Comparison of ENCODE assay signal across 8 cellular contexts in the genomic region with DNA sequence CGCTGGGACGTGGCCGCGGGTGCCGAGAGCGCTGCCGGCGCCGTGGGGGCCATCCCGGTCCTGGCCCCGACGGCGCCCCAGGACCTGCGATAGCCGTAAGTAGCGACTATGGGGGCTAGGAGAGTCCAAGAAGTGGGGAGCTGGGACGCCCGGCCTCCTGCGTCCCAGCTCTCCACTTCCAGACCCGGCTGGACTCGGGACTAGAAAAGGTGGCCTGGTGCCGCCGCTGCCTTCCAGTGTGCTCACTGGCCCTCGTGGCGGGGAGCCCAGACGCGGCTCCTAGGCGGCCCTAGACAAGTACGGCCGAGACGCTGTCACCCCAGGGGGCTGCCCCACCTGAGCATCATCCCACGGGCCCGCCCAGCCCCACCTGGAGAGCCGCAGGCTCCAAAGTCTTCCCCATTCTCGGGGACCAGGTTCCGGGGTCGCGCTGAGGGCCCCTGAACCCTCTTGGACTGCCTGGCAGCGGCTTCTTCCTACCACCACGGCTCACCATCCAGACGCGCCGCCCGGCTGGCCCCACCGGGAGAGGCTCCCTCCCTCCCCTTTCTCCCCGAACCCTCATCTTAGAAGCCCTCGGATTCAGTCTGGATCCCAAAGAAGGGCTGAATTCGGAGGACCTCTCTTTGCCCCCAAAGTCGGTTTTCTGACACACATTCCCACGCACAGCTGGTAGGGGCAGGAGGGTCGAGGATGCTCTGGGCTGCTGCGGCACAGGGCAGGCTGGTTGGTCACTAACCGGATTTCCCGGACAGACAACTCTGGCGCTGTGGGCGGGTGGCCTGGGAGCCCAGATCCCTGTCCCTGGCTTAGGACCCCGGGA. TPM values are rescaled to one million over a fixed set of nuclear protein-coding genes. Genes with fewer than 3 reads are reported as not detected.
DNase-seq lines count a peak whose midpoint lies in the region; ATAC-seq, FAIRE-seq and TF ChIP-seq lines count a peak whose summit lies in the region.

No MANE protein-coding gene starts in this region.

- no peak overlapping the region for H3K4ac ChIP-seq in neuronal stem cell (ENCODE audit: low read length)

- H4K91ac ChIP-seq in neuronal stem cell (ENCODE audit: low read depth, low read length, poor library complexity), result no peak overlapping the region

- H3K36me3 ChIP-seq in BLaER1 treated with 17β-estradiol and CSF1 and Interleukin-3, amounts not matched to agents 10 nM and 100 nM, result peaks cover 0 to 16% (median 9%) of the 10 kb centered on the region in 11 experiments; a peak in 6 of 22 replicates
- peaks cover 34% of the 10 kb centered on the region for H3K36me3 ChIP-seq in SK-N-MC (ENCODE audit: insufficient read depth, low read length)
- H3K36me3 ChIP-seq in neuronal stem cell (replicated peaks in 1 of 2; ENCODE audit: control insufficient read depth in 2 of 2, insufficient read depth in 2 of 2, low read length in 2 of 2), result peaks cover 0 to 26% of the 10 kb centered on the region in 2 donors

- no peak overlapping the region for H4K8ac ChIP-seq in neuronal stem cell (ENCODE audit: low read depth, low read length)

- TF ChIP-seq CTCF in fibroblast of pulmonary artery (IDR thresholded peaks at IDR 0.05; ENCODE audit: low read length, missing control alignments), result no peak

- H4K20me1 ChIP-seq in BLaER1 treated with 17β-estradiol and CSF1 and Interleukin-3, amounts not matched to agents 10 nM and 100 nM, result peaks cover 0 to 32% (median 25%) of the 10 kb centered on the region in 11 experiments; a peak in 13 of 22 replicates

- peak overlapping the region; percentile 89 for H3K18ac ChIP-seq in neuronal stem cell (ENCODE audit: low read length)

- H2AK5ac ChIP-seq in neuronal stem cell (ENCODE audit: low read depth, low read length), result peak overlapping the region; percentile 14

- H3K79me1 ChIP-seq in neuronal stem cell (ENCODE audit: low read depth, low read length), result peaks cover 7% of the 10 kb centered on the region

- FAIRE-seq in GM12891 (lab: Jason Lieb, UNC), result no peak

- peak overlapping the region; percentile 74 to 97 (median 93) for H3K4me3 ChIP-seq in BLaER1 treated with 17β-estradiol and CSF1 and Interleukin-3, amounts not matched to agents 10 nM and 100 nM
- peak overlapping the region; percentile 92 for H3K4me3 ChIP-seq in SK-N-MC
- H3K4me3 ChIP-seq in fibroblast of pulmonary artery (replicated peaks; ENCODE audit: low read depth, low read length), result peak overlapping the region; percentile 61
- peak overlapping the region; percentile 76 to 79 for H3K4me3 ChIP-seq in neuronal stem cell (ENCODE audit: low read length in 2 of 2)

- H3K4me1 ChIP-seq in BLaER1 treated with 17β-estradiol and CSF1 and Interleukin-3, amounts not matched to agents 10 nM and 100 nM, result peaks cover 45 to 90% (median 89%) of the 10 kb centered on the region in 10 experiments
- peaks cover 21 to 28% of the 10 kb centered on the region in 2 donors for H3K4me1 ChIP-seq in neuronal stem cell (ENCODE audit: control insufficient read depth in 2 of 2, insufficient read depth in 1 of 2, low read depth in 1 of 2, low read length in 2 of 2)

- peak overlapping the region in 10 of 11 experiments; percentile 67 to 91 (median 88); a peak in 19 of 22 replicates for H3K27ac ChIP-seq in BLaER1 treated with 17β-estradiol and CSF1 and Interleukin-3, amounts not matched to agents 10 nM and 100 nM
- H3K27ac ChIP-seq in SK-N-MC, result peak overlapping the region; percentile 100
- H3K27ac ChIP-seq in neuronal stem cell (replicated peaks; ENCODE audit: low read length), result no peak overlapping the region

- peak overlapping the region; percentile 6 for H2BK120ac ChIP-seq in neuronal stem cell (ENCODE audit: low read depth, low read length)

- peak overlapping the region; percentile 44 for H3K23ac ChIP-seq in neuronal stem cell (ENCODE audit: low read depth, low read length, poor library complexity)

- no peak overlapping the region for H2BK5ac ChIP-seq in neuronal stem cell (ENCODE audit: low read length)

- peak overlapping the region; percentile 92 to 99 (median 96) for H3K4me2 ChIP-seq in BLaER1 treated with 17β-estradiol and CSF1 and Interleukin-3, amounts not matched to agents 10 nM and 100 nM
- H3K4me2 ChIP-seq in neuronal stem cell (ENCODE audit: insufficient read depth, low read length, poor library complexity, severe bottlenecking), result peak overlapping the region; percentile 77

- H3K14ac ChIP-seq in neuronal stem cell (ENCODE audit: low read length), result no peak overlapping the region

- no peak for TF ChIP-seq POLR2A in GM12891 (IDR thresholded peaks at IDR 0.05; ENCODE audit: low read depth, low read length)

- DNase-seq in SK-N-MC (ENCODE audit: low read depth, low spot score), result no peak
- DNase-seq in fibroblast of pulmonary artery (ENCODE audit: low read depth), result no peak
- no peak for DNase-seq in neuronal stem cell (ENCODE audit: low spot score)
- DNase-seq in AG08395 (ENCODE audit: low spot score), result no peak
- DNase-seq in GM12891 (ENCODE audit: insufficient read length, low spot score), result no peak
- no peak for DNase-seq in epidermal melanocyte (ENCODE audit: insufficient read length, low spot score)

- H3K9ac ChIP-seq in BLaER1 treated with 17β-estradiol and CSF1 and Interleukin-3, amounts not matched to agents 10 nM and 100 nM, result peak overlapping the region; percentile 81 to 93 (median 89); a peak in 21 of 22 replicates
- H3K9ac ChIP-seq in SK-N-MC (ENCODE audit: insufficient read length) (peak overlapping the region; percentile 96), neuronal stem cell (ENCODE audit: low read depth, low read length, poor library complexity) (peak overlapping the region; percentile 30)

- peak overlapping the region; percentile 95 for H2AFZ ChIP-seq in neuronal stem cell (ENCODE audit: low read length)

- H2BK15ac ChIP-seq in neuronal stem cell (ENCODE audit: low read length), result peak overlapping the region; percentile 93

- peaks cover 0 to 10% (median 0%) of the 10 kb centered on the region in 11 experiments; a peak in 3 of 22 replicates for H3K27me3 ChIP-seq in BLaER1 treated with 17β-estradiol and CSF1 and Interleukin-3, amounts not matched to agents 10 nM and 100 nM
- H3K27me3 ChIP-seq in neuronal stem cell (ENCODE audit: control insufficient read depth in 3 of 3, insufficient read depth in 3 of 3, low read depth in 1 of 3, low read length in 3 of 3), result peaks cover 12 to 32% (median 14%) of the 10 kb centered on the region in 3 experiments

- no peaks in the 10 kb centered on the region for H3K9me3 ChIP-seq in BLaER1 treated with 17β-estradiol and CSF1 and Interleukin-3, amounts not matched to agents 10 nM and 100 nM (replicated peaks in 1 of 11)
- H3K9me3 ChIP-seq in SK-N-MC (ENCODE audit: low read depth, low read length), result no peaks in the 10 kb centered on the region
- H3K9me3 ChIP-seq in neuronal stem cell (replicated peaks in 1 of 2; ENCODE audit: control insufficient read depth in 2 of 2, insufficient read depth in 1 of 2, low read depth in 1 of 2, low read length in 2 of 2), result peaks cover 0 to 3% of the 10 kb centered on the region in 2 donors

- no CpG with 5 or more reads among the region's 57 CpGs for WGBS in neuronal stem cell (ENCODE audit: extremely low coverage in 2 of 2, insufficient read length in 2 of 2, insufficient replicate concordance in 1 of 2), 2 donors

- ATAC-seq in HG03025 (IDR thresholded peaks at IDR 0.05; ENCODE audit: low FRiP score, unreplicated experiment), result no peak

- H2BK12ac ChIP-seq in neuronal stem cell (ENCODE audit: low read length), result no peak overlapping the region

TF ChIP-seq in GM12891, 5 proteins besides CTCF, POLR2A, EP300 and RAD21:
- TF ChIP-seq PAX5 (IDR thresholded peaks at IDR 0.05; ENCODE audit: insufficient read depth, low read length, severe bottlenecking) (no peak), TAF1 (IDR thresholded peaks at IDR 0.05; ENCODE audit: low read depth, low read length) (no peak), POU2F2 (IDR thresholded peaks at IDR 0.05; ENCODE audit: low read depth, low read length) (no peak), POLR2AphosphoS5 (IDR thresholded peaks at IDR 0.05; ENCODE audit: low read depth, low read length) (no peak), SPI1 (IDR thresholded peaks at IDR 0.05; ENCODE audit: low read depth, low read length) (no peak)
TF ChIP-seq in GM12891: peak in this region for 0.

RNA-seq across cellular contexts. Expression of a gene that starts 0.9 kb away (rescaled TPM):
- 73.1 TPM for polyA plus RNA-seq in neuronal stem cell (2013, experiment 1 of 2)
- 65.6 TPM for polyA plus RNA-seq in neuronal stem cell (2013, experiment 2 of 2)
- not detected for polyA plus RNA-seq in GM12891 (2012; ENCODE audit: low read depth, missing spikeins)

Comparison
In these comparisons a context has a peak if more than half of its experiments do, and no peak if none do; other contexts are left out.
1. H3K9ac ChIP-seq: peak in every context shown above with its lines; median percentile 96 in SK-N-MC; 89 in BLaER1 treated with 17β-estradiol and CSF1 and Interleukin-3, amounts not matched to agents 10 nM and 100 nM; 30 in neuronal stem cell.